Comparison of ENCODE assay signal across 13 cellular contexts in genomic region chr4:141047228-141047884, GRCh38.
DNase-seq lines count a peak whose midpoint lies in the region; ATAC-seq, FAIRE-seq and TF ChIP-seq lines count a peak whose summit lies in the region.
"Had no signal": no experiment of that assay in that cellular context is flagged by ENCODE, and none has a peak within 500 bp of the region (broad histone marks: within the 10 kb centered on the region; RNA-seq: fewer than 3 reads in every experiment).

No MANE protein-coding gene starts in this region.

- no CpG with 5 or more reads among the region's 7 CpGs for WGBS in IMR-90 (ENCODE audit: extremely low coverage in 2 of 2, insufficient read length in 1 of 2), 2 experiments
- WGBS in right cardiac atrium = 43% methylated on average over 7 of the region's 7 CpGs

- peak overlapping the region; percentile 81; the same call in 1 of the 2 replicates for H3K18ac ChIP-seq in IMR-90 (ENCODE audit: low read depth, low read length)

- no peaks in the 10 kb centered on the region for H4K20me1 ChIP-seq in IMR-90 (ENCODE audit: insufficient read depth, low read length)

- H3K23ac ChIP-seq in IMR-90 (ENCODE audit: low read depth, low read length) = no peak overlapping the region

- intact Hi-C loops in IMR-90 (cut with micrococcal nuclease) = loop anchor here (5.0 kb wide), 1 partner anchor 105 kb away; no protein-coding TSS in a partner anchor
- intact Hi-C loops in right cardiac atrium (cut with DNase I) = no loop called here

- no peak overlapping the region; the same call in 1 of the 2 replicates for H4K91ac ChIP-seq in IMR-90 (ENCODE audit: insufficient read depth, low read depth, low read length)

- H2AFZ ChIP-seq in IMR-90 (replicated peaks; ENCODE audit: low read length, poor library complexity) = no peak overlapping the region

- H3K4me1 Mint-ChIP-seq in chondrocyte (ENCODE audit: low read depth) = peaks cover 16% of the 10 kb centered on the region
- H3K4me1 Mint-ChIP-seq: CD8-positive, alpha-beta memory T cell had no signal

- H3K27me3 ChIP-seq in IMR-90 (ENCODE audit: control insufficient read depth, insufficient read depth, low read length) = no peaks in the 10 kb centered on the region
- H3K27me3 ChIP-seq in right cardiac atrium (ENCODE audit: control insufficient read depth, insufficient read depth) = no peaks in the 10 kb centered on the region

- H3K4me2 ChIP-seq in IMR-90 (ENCODE audit: low read depth, low read length) = peak overlapping the region; percentile 31; the same call in 1 of the 2 replicates

- H2AK5ac ChIP-seq in IMR-90 (ENCODE audit: low read depth, low read length) = 0 out of 2 replicates have a peak overlapping the region, but pooled peaks have one; percentile 26

- in situ Hi-C loops in IMR-90 (cut with MboI; ENCODE audit: low sequenced_read_pairs) = no loop called here

- 0 out of 2 replicates have a peak overlapping the region, but pooled peaks have one; percentile 38 for H2BK20ac ChIP-seq in IMR-90 (ENCODE audit: low read depth, low read length)

- no peaks in the 10 kb centered on the region for H3K9me1 ChIP-seq in IMR-90 (ENCODE audit: insufficient read depth, low read length)

- no peak overlapping the region; the same call in 1 of the 2 replicates for H3K14ac ChIP-seq in IMR-90 (replicated peaks; ENCODE audit: low read depth, low read length)

- no peak for ATAC-seq in IMR-90 (ENCODE audit: low read depth)
- peak; percentile 56 to 58 for ATAC-seq in right cardiac atrium
- no peak for ATAC-seq in HG03521 (IDR thresholded peaks at IDR 0.05; ENCODE audit: unreplicated experiment)

- no peaks in the 10 kb centered on the region for H3K27me3 Mint-ChIP-seq in chondrocyte (ENCODE audit: low read depth)

- DNase-seq in IMR-90 (peak; percentile 87), chondrocyte (ENCODE audit: low spot score) (no peak), right cardiac atrium (no peak), urothelium cell line (ENCODE audit: low spot score) (peak; percentile 23), SKM-1 (lab: John Stamatoyannopoulos, UW; ENCODE audit: unreplicated experiment) (no peak), dedifferentiated amniotic fluid mesenchymal stem cell (ENCODE audit: extremely low spot score) (no peak)
- DNase-seq: activated CD4-positive, alpha-beta T cell treated with anti-CD3 and anti-CD28 coated beads for 48 hours; activated T-cell treated with anti-CD3 and anti-CD28 coated beads, Interleukin-2, amount 50 U/mL, for 48 hours; CD8-positive, alpha-beta memory T cell; NCI-H2029; posterior cingulate gyrus had no signal

- dilution Hi-C loops in IMR-90 (cut with HindIII; ENCODE audit: low sequenced_read_pairs, unreplicated experiment) = no loop called here

- TF ChIP-seq RAD21 in IMR-90 (IDR thresholded peaks at IDR 0.05; ENCODE audit: low read length) = no peak

- H3K36me3 ChIP-seq in IMR-90 (ENCODE audit: control insufficient read depth, insufficient read depth, low read length) = no peaks in the 10 kb centered on the region

- H2AK9ac ChIP-seq in IMR-90 (replicated peaks; ENCODE audit: low read depth, low read length, poor library complexity) = no peak overlapping the region

- no peak overlapping the region; the same call in 1 of the 2 replicates for H4K5ac ChIP-seq in IMR-90 (ENCODE audit: low read depth, low read length)

- no peaks in the 10 kb centered on the region for H3K79me1 ChIP-seq in IMR-90 (ENCODE audit: low read depth in 1 of 2, low read length in 2 of 2)

- no peak for TF ChIP-seq POLR2A in IMR-90 (IDR thresholded peaks at IDR 0.05; ENCODE audit: low read depth, low read length)

- H2BK5ac ChIP-seq in IMR-90 (ENCODE audit: low read depth, low read length, poor library complexity, severe bottlenecking) = peak overlapping the region; percentile 92

- BruUV-seq in IMR-90 (replicated peaks; lab: Mats Ljungman, UMichigan) = no TSS peak

- H3K4me1 ChIP-seq in IMR-90 (ENCODE audit: control insufficient read depth, insufficient read depth, low read length) (peaks cover 5% of the 10 kb centered on the region; the same call in 1 of the 2 replicates), right cardiac atrium (ENCODE audit: control insufficient read depth, insufficient read depth, low read length) (no peaks in the 10 kb centered on the region)

- H3K36me3 Mint-ChIP-seq in chondrocyte (ENCODE audit: low read depth) = peaks cover 3% of the 10 kb centered on the region
- H3K36me3 Mint-ChIP-seq: CD8-positive, alpha-beta memory T cell had no signal

- H4K8ac ChIP-seq in IMR-90 (ENCODE audit: low read depth in 2 of 2, low read length in 2 of 2) = 0 out of 4 replicates have a peak overlapping the region, but pooled peaks of 1 of the 2 experiments have one; percentile 1

- H3K27ac Mint-ChIP-seq in chondrocyte (ENCODE audit: unreplicated experiment) = peak overlapping the region; percentile 6
- H3K27ac Mint-ChIP-seq: CD8-positive, alpha-beta memory T cell had no signal

- TF ChIP-seq CTCF in IMR-90 (conservative IDR thresholded peaks at IDR 0.05; ENCODE audit: low read depth, low read length) (no peak), chondrocyte (IDR thresholded peaks at IDR 0.05) (no peak)

- CTCF ChIA-PET in IMR-90 (lab: Yijun Ruan, JAX) = no interaction called here

- peak overlapping the region; percentile 38 for H2BK15ac ChIP-seq in IMR-90 (ENCODE audit: low read depth, low read length)

- no peak overlapping the region for H3K4me3 ChIP-seq in IMR-90 (ENCODE audit: insufficient read depth, low read depth, low read length)
- H3K4me3 ChIP-seq in right cardiac atrium (ENCODE audit: low read length) = no peak overlapping the region

- no peak overlapping the region for H3K4me3 Mint-ChIP-seq in chondrocyte (ENCODE audit: unreplicated experiment)
- H3K4me3 Mint-ChIP-seq: CD8-positive, alpha-beta memory T cell had no signal

- no peak for FAIRE-seq in urothelium cell line (lab: Jason Lieb, UNC)
- FAIRE-seq: RCC 7860 had no signal

- H3K9me3 ChIP-seq in IMR-90 (ENCODE audit: control insufficient read depth, insufficient read depth, low read length) (peaks cover 3% of the 10 kb centered on the region), right cardiac atrium (ENCODE audit: control insufficient read depth, low read length) (no peaks in the 10 kb centered on the region)

- POLR2A ChIA-PET in IMR-90 (lab: Charles Lee; ENCODE audit: unreplicated experiment) = no interaction called here

- H3K27ac ChIP-seq in IMR-90 (ENCODE audit: insufficient read depth, low read length) (no peak overlapping the region), right cardiac atrium (ENCODE audit: low read length) (peak overlapping the region; percentile 72)

- no peak overlapping the region for H3K9ac ChIP-seq in IMR-90 (ENCODE audit: low read depth, low read length)

- no peak overlapping the region for H3K56ac ChIP-seq in IMR-90 (ENCODE audit: extremely low read depth, insufficient read depth, low read length)

- peaks cover 14% of the 10 kb centered on the region for H3K9me3 Mint-ChIP-seq in chondrocyte (ENCODE audit: low read depth)

- peak overlapping the region; percentile 47; the same call in 1 of the 2 replicates for H2BK120ac ChIP-seq in IMR-90 (ENCODE audit: low read depth, low read length)

- peak overlapping the region; percentile 50 for H3K4ac ChIP-seq in IMR-90 (ENCODE audit: low read depth, low read length)

TF ChIP-seq in IMR-90, 13 proteins besides CTCF, POLR2A, EP300 and RAD21:
- TF ChIP-seq BHLHE40 (IDR thresholded peaks at IDR 0.05; ENCODE audit: low read depth, low read length) (peak; percentile 92), FOS (IDR thresholded peaks at IDR 0.05; ENCODE audit: low read depth, low read length) (peak; percentile 80), CHD1 (IDR thresholded peaks at IDR 0.05; ENCODE audit: low read depth, low read length) (0 out of 2 replicates have a peak, but pooled peaks have one; percentile 47), NFE2L2 (IDR thresholded peaks at IDR 0.05; ENCODE audit: low read depth, low read length) (no peak), RFX5 (IDR thresholded peaks at IDR 0.05; ENCODE audit: low read depth, low read length) (no peak)

Comparison
In these comparisons a context has a peak if more than half of its experiments do, and no peak if none do; other contexts are left out.
1. ATAC-seq: peak in right cardiac atrium (2 of 2); none in IMR-90 (single experiment) and HG03521 (single experiment).
2. DNase-seq: peak in IMR-90 (single experiment) and urothelium cell line (single experiment); none in chondrocyte (single experiment), right cardiac atrium (0 of 3), SKM-1 (single experiment) and dedifferentiated amniotic fluid mesenchymal stem cell (single experiment).